30 cellular contexts compared by ENCODE assay signal in genomic region chr7:135449467-135449866, GRCh38.
"Had no signal": no experiment of that assay in that cellular context is flagged by ENCODE, and none has a peak within 500 bp of the region (broad histone marks: within the 10 kb centered on the region; RNA-seq: fewer than 3 reads in every experiment).

No MANE protein-coding gene starts in this region.

- H3K27ac Mint-ChIP-seq: activated CD4-positive, alpha-beta T cell treated with anti-CD3 and anti-CD28 coated beads, Interleukin-2, amount 10 ng/mL, durations not matched to agents 24 days and 14 days; activated T-helper 1 cell treated with anti-CD3 and anti-CD28 coated beads, Interleukin-12 subunit alpha, Interleukin-12 subunit beta, Interleukin-2, Interleukin-4 antibody, amounts not matched to agents 30 ng/mL and 10 ng/mL and 1 ng/mL, durations not matched to agents 14 hours and 24 hours and 36 hours had no signal

- H3K27me3 Mint-ChIP-seq: activated CD4-positive, alpha-beta T cell treated with anti-CD3 and anti-CD28 coated beads, Interleukin-2, amount 10 ng/mL, durations not matched to agents 24 days and 14 days; activated naive CD4-positive, alpha-beta T cell treated with anti-CD3 and anti-CD28 coated beads, Interleukin-2, amount 10 ng/mL, durations not matched to agents 7 days and 5 days; activated naive CD8-positive, alpha-beta T cell treated with anti-CD3 and anti-CD28 coated beads, Interleukin-2, amount 10 ng/mL, durations not matched to agents 7 days and 5 days had no signal

- H3K9me3 Mint-ChIP-seq: activated CD4-positive, alpha-beta T cell treated with anti-CD3 and anti-CD28 coated beads, Interleukin-2, amount 10 ng/mL, durations not matched to agents 24 days and 14 days; activated naive CD4-positive, alpha-beta T cell treated with anti-CD3 and anti-CD28 coated beads, Interleukin-2, amount 10 ng/mL, durations not matched to agents 7 days and 5 days; activated naive CD8-positive, alpha-beta T cell treated with anti-CD3 and anti-CD28 coated beads, Interleukin-2, amount 10 ng/mL, durations not matched to agents 7 days and 5 days; activated T-cell treated with anti-CD3 and anti-CD28 coated beads, Interleukin-2, amount 50 U/mL, for 4 hours; activated T-helper 1 cell treated with anti-CD3 and anti-CD28 coated beads, Interleukin-12 subunit alpha, Interleukin-12 subunit beta, Interleukin-2, Interleukin-4 antibody, amounts not matched to agents 30 ng/mL and 10 ng/mL and 1 ng/mL, durations not matched to agents 14 hours and 24 hours and 36 hours had no signal

- H3K4me3 Mint-ChIP-seq: activated CD4-positive, alpha-beta T cell treated with anti-CD3 and anti-CD28 coated beads, Interleukin-2, amount 10 ng/mL, durations not matched to agents 24 days and 14 days; activated naive CD4-positive, alpha-beta T cell treated with anti-CD3 and anti-CD28 coated beads, Interleukin-2, amount 10 ng/mL, durations not matched to agents 7 days and 5 days; activated naive CD8-positive, alpha-beta T cell treated with anti-CD3 and anti-CD28 coated beads, Interleukin-2, amount 10 ng/mL, durations not matched to agents 7 days and 5 days; activated T-cell treated with anti-CD3 and anti-CD28 coated beads, Interleukin-2, amount 50 U/mL, for 4 hours; activated T-helper 1 cell treated with anti-CD3 and anti-CD28 coated beads, Interleukin-12 subunit alpha, Interleukin-12 subunit beta, Interleukin-2, Interleukin-4 antibody, amounts not matched to agents 30 ng/mL and 10 ng/mL and 1 ng/mL, durations not matched to agents 14 hours and 24 hours and 36 hours had no signal

- ATAC-seq: activated T-cell treated with anti-CD3 and anti-CD28 coated beads, Interleukin-2, amount 50 U/mL, for 4 hours; body of pancreas; Right ventricle myocardium inferior had no signal

- DNase-seq: activated CD4-positive, alpha-beta T cell treated with anti-CD3 and anti-CD28 coated beads, Interleukin-2, amount 10 ng/mL, durations not matched to agents 24 days and 14 days; activated CD4-positive, alpha-beta T cell treated with anti-CD3 and anti-CD28 coated beads, Interleukin-2, amount 50 U/mL, for 4 hours; activated CD4-positive, CD25-positive, alpha-beta regulatory T cell; activated CD8-positive, alpha-beta memory T cell treated with anti-CD3 and anti-CD28 coated beads, Interleukin-2, amount 50 U/mL, for 4 hours; activated effector memory CD4-positive, alpha-beta T cell treated with Interleukin-2 at 50 U/mL for 16 hours; activated naive CD4-positive, alpha-beta T cell treated with anti-CD3 and anti-CD28 coated beads, Interleukin-2, amount 10 ng/mL, durations not matched to agents 7 days and 5 days; activated naive CD8-positive, alpha-beta T cell treated with anti-CD3 and anti-CD28 coated beads, Interleukin-2, amount 10 ng/mL, durations not matched to agents 7 days and 5 days; activated T-cell treated with anti-CD3 and anti-CD28 coated beads for 4 hours; activated T-cell treated with anti-CD3 and anti-CD28 coated beads, Interleukin-2, amount 50 U/mL, for 4 hours; adrenal gland; body of pancreas; MM.1S; NCI-H1105 treated with DMSO at 0.1 percent for 48 hours; NCI-H1436; NCI-H1694; NCI-H1930; NCI-H2081 treated with DMSO at 0.1 percent for 48 hours; NCI-H226; NCI-H446 treated with DMSO at 0.1 percent for 48 hours; NCI-H524; NCI-H748 treated with DMSO at 0.1 percent for 48 hours; NK-92 treated with Interleukin-12 subunit alpha and Interleukin-12 subunit beta, amount 100 ng/mL, for 24 hours; PC-9; SIG-M5; SW 1271; T-helper 1 cell; T1000; WERI-Rb-1 had no signal
